ENCODE assay signal across 8 cellular contexts in the genomic region with DNA sequence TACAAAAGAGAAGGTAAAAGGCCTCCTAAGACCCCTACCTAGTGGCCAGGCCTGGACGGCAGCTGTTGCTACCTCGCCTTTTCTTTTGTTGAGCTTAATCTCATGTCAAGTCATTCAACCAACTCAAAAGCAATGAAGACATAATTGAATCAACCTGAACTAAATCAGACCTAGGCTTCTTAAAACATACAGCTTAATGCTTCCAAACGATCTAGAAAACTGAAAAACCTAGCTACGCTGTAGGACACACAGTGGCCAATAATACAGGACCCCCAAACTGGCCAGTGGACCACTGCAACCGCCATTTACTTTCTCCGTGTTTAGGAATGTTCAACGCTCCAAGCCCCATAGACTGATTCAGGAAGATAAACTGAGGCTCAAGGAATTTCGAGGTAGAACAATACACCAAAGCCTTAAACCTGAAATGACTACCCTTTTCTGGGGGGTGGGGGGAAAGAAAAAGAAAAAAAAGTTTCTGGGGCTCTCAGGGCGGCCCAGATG. TPM values are rescaled to one million over a fixed set of nuclear protein-coding genes. Genes with fewer than 3 reads are reported as not detected.
A peak's percentile ranks its signal among the peaks of the same experiment; 100 is the strongest.
DNase-seq lines count a peak whose midpoint lies in the region; ATAC-seq and TF ChIP-seq lines count a peak whose summit lies in the region.
"Not testable (repeated sequence)": the region's sequence is repeated elsewhere in the genome, so short reads cannot be mapped to it uniquely, and the experiment has no call there.

No MANE protein-coding gene starts in this region.

- peaks cover 31% of the 10 kb centered on the region for H3K4me1 Mint-ChIP-seq in activated CD4-positive, alpha-beta memory T cell treated with anti-CD3 and anti-CD28 coated beads for 36 hours (ENCODE audit: low read depth)
- peaks cover 66% of the 10 kb centered on the region for H3K4me1 Mint-ChIP-seq in brain

- POLR2A ChIA-PET in activated CD4-positive, alpha-beta memory T cell treated with anti-CD3 and anti-CD28 coated beads for 36 hours (lab: Charles Lee) = interaction anchor here (0.6 to 2.0 kb wide), 4 partner anchors 10 to 353 kb away, joined by 3 to 13 read pairs (median 4); no protein-coding TSS in a partner anchor

- not testable (repeated sequence) for H3K27me3 ChIP-seq in lung (ENCODE audit: control insufficient read depth, insufficient read depth); prostate gland (replicated peaks; ENCODE audit: insufficient read depth)

- H3K9me3 Mint-ChIP-seq in activated CD4-positive, alpha-beta memory T cell treated with anti-CD3 and anti-CD28 coated beads for 36 hours; brain: not testable (repeated sequence)

- H3K27ac ChIP-seq in lung (ENCODE audit: low read depth in 1 of 2, low read length in 1 of 2) (peak overlapping the region; percentile 95 to 100), prostate gland (peak overlapping the region; percentile 98 to 99), urinary bladder (ENCODE audit: low read depth) (peak overlapping the region; percentile 96)

- H3K4me1 ChIP-seq in lung (ENCODE audit: control insufficient read depth in 2 of 2, insufficient read depth in 2 of 2, low read length in 2 of 2); prostate gland (replicated peaks); urinary bladder (ENCODE audit: insufficient read depth): not testable (repeated sequence)

- not testable (repeated sequence) for TF ChIP-seq POLR2A in prostate gland (IDR thresholded peaks at IDR 0.05)

- not testable (repeated sequence) for H3K9me3 ChIP-seq in lung (ENCODE audit: control insufficient read depth in 2 of 2, insufficient read depth in 1 of 2, low read length in 1 of 2); prostate gland

- H3K4me3 Mint-ChIP-seq in activated CD4-positive, alpha-beta memory T cell treated with anti-CD3 and anti-CD28 coated beads for 36 hours = peak overlapping the region; percentile 96
- peak overlapping the region; percentile 90 to 94 (median 92) for H3K4me3 Mint-ChIP-seq in brain

- intact Hi-C loops in activated CD4-positive, alpha-beta memory T cell treated with anti-CD3 and anti-CD28 coated beads for 36 hours (cut with micrococcal nuclease) = loop anchor here (1.0 to 10.0 kb wide), 2 partner anchors 10 to 613 kb away; partner anchors contain the start of gene PFDN4
- intact Hi-C loops in prostate gland (cut with DNase I) = loop anchor here (2.0 to 5.0 kb wide), 2 partner anchors 69 to 235 kb away; no protein-coding TSS in a partner anchor

- H3K4me3 ChIP-seq in fibroblast of villous mesenchyme (ENCODE audit: low read depth, low read length) (peak overlapping the region; percentile 77), lung (peak overlapping the region; percentile 58), prostate gland (peak overlapping the region; percentile 89 to 92), urinary bladder (ENCODE audit: low read depth, low read length) (peak overlapping the region; percentile 66)

- H3K36me3 ChIP-seq in lung (ENCODE audit: control insufficient read depth in 2 of 2, insufficient read depth in 2 of 2, low read length in 2 of 2); prostate gland; urinary bladder (ENCODE audit: insufficient read depth): not testable (repeated sequence)

- CTCF ChIA-PET in activated CD4-positive, alpha-beta memory T cell treated with anti-CD3 and anti-CD28 coated beads for 36 hours (lab: Charles Lee) = interaction anchor here (1.1 kb wide), 1 partner anchor 12 kb away, joined by 6 read pairs; no protein-coding TSS in a partner anchor

- H3K36me3 Mint-ChIP-seq in activated CD4-positive, alpha-beta memory T cell treated with anti-CD3 and anti-CD28 coated beads for 36 hours = peaks cover 13% of the 10 kb centered on the region
- not testable (repeated sequence) for H3K36me3 Mint-ChIP-seq in brain

- WGBS in lung, 2 donors = 17 to 32% methylated on average over 8 to 9 of the region's 9 CpGs
- 21% methylated on average over 9 of the region's 9 CpGs for WGBS in prostate gland
- WGBS in urinary bladder = 10% methylated on average over 9 of the region's 9 CpGs

- DNase-seq in ELR (ENCODE audit: low read depth) = peak; percentile 36
- peak; percentile 50 for DNase-seq in NAMALWA (ENCODE audit: low spot score)
- DNase-seq in activated CD4-positive, alpha-beta memory T cell treated with anti-CD3 and anti-CD28 coated beads for 36 hours; fibroblast of villous mesenchyme (ENCODE audit: low read depth); lung (ENCODE audit: low spot score); prostate gland (ENCODE audit: low spot score): not testable (repeated sequence)

- not testable (repeated sequence) for H3K27me3 Mint-ChIP-seq in activated CD4-positive, alpha-beta memory T cell treated with anti-CD3 and anti-CD28 coated beads for 36 hours; brain

- ATAC-seq in lung (ENCODE audit: insufficient read depth, low FRiP score) = not testable (repeated sequence)

- peak overlapping the region; percentile 100 for H3K27ac Mint-ChIP-seq in activated CD4-positive, alpha-beta memory T cell treated with anti-CD3 and anti-CD28 coated beads for 36 hours
- peak overlapping the region; percentile 89 to 98 (median 98) for H3K27ac Mint-ChIP-seq in brain

- TF ChIP-seq CTCF in brain (conservative IDR thresholded peaks at IDR 0.05); fibroblast of villous mesenchyme (IDR thresholded peaks at IDR 0.05; ENCODE audit: insufficient read depth, low read depth, low read length); lung (IDR thresholded peaks at IDR 0.05; ENCODE audit: control extremely low read depth, extremely low read depth); prostate gland (IDR thresholded peaks at IDR 0.05): not testable (repeated sequence)

RNA-seq across cellular contexts. Expression of gene ZNF217, which starts 1.6 kb away (rescaled TPM):
- 10 to 100 TPM; 56.3 to 57.5 TPM for total RNA-seq in activated CD4-positive, alpha-beta memory T cell treated with anti-CD3 and anti-CD28 coated beads for 36 hours
- polyA plus RNA-seq in brain (ENCODE audit: insufficient read depth, low read depth, low replicate concordance) (5.7 TPM), lung (10 to 100 TPM in 1 of 2 donors, 1 to 10 TPM in 1; 6.0 to 16.8 TPM), urinary bladder (21.4 TPM)
- total RNA-seq in fibroblast of villous mesenchyme (20.3 and 22.9 TPM in 2 replicates), lung (10 to 100 TPM; 32.2 to 32.6 TPM), prostate gland (10 to 100 TPM; 35.4 to 44.5 TPM), urinary bladder (30.2 TPM)
